27 cellular contexts compared by ENCODE assay signal in genomic region chr16:19392352-19392751, GRCh38. TPM values are rescaled to one million over a fixed set of nuclear protein-coding genes. Genes with fewer than 3 reads are reported as not detected.
A peak's percentile ranks its signal among the peaks of the same experiment; 100 is the strongest.
DNase-seq lines count a peak whose midpoint lies in the region; ATAC-seq, FAIRE-seq and TF ChIP-seq lines count a peak whose summit lies in the region.
"Had no signal": no experiment of that assay in that cellular context is flagged by ENCODE, and none has a peak within 500 bp of the region (broad histone marks: within the 10 kb centered on the region; RNA-seq: fewer than 3 reads in every experiment).

No MANE protein-coding gene starts in this region.

- H3K4me3 ChIP-seq in transverse colon (peak overlapping the region in 1 of 4 donors; percentile 46), HAP-1 (no peak overlapping the region)

- TF ChIP-seq CTCF in Calu3 (IDR thresholded peaks at IDR 0.05; ENCODE audit: unreplicated experiment) (no peak), mesothelial cell of epicardium (IDR thresholded peaks at IDR 0.05; ENCODE audit: unreplicated experiment) (no peak), transverse colon (IDR thresholded peaks at IDR 0.05) (no peak), GM13977 (IDR thresholded peaks at IDR 0.05; ENCODE audit: extremely low read depth, insufficient read depth, missing control alignments) (no peak)

- H3K4me3 Mint-ChIP-seq in Calu3 (ENCODE audit: low read depth, unreplicated experiment) (peak overlapping the region; percentile 73), mesothelial cell of epicardium (no peak overlapping the region)
- H3K4me3 Mint-ChIP-seq: CD8-positive, alpha-beta T cell; HFFc6 had no signal

- BruUV-seq in Calu3 (replicated peaks; lab: Mats Ljungman, UMichigan): no TSS peak

- peak overlapping the region; percentile 98 for H3K27ac Mint-ChIP-seq in Calu3 (ENCODE audit: unreplicated experiment)
- peak overlapping the region; percentile 66 for H3K27ac Mint-ChIP-seq in mesothelial cell of epicardium
- H3K27ac Mint-ChIP-seq: CD8-positive, alpha-beta T cell; HFFc6 had no signal

- WGBS in transverse colon (ENCODE audit: low coverage in 1 of 2), 2 donors: 80% methylated on average over 2 of the region's 2 CpGs; no CpG with 5 or more reads in 1 of the 2 donors

- H3K9me3 Mint-ChIP-seq in Calu3 (ENCODE audit: low read depth, unreplicated experiment) (peaks cover 2% of the 10 kb centered on the region), mesothelial cell of epicardium (peaks cover 7% of the 10 kb centered on the region)
- H3K9me3 Mint-ChIP-seq: CD8-positive, alpha-beta T cell had no signal

- ATAC-seq in esophagus mucosa: peak; percentile 37
- ATAC-seq: CD8-positive, alpha-beta T cell had no signal

- H3K36me3 ChIP-seq in transverse colon: no peaks in the 10 kb centered on the region
- H3K36me3 ChIP-seq in HAP-1 (replicated peaks): no peaks in the 10 kb centered on the region

- DNase-seq in Calu3: no peak
- no peak for DNase-seq in mesothelial cell of epicardium (ENCODE audit: low spot score in 2 of 2, unreplicated experiment in 2 of 2)
- no peak for DNase-seq in transverse colon
- DNase-seq in H54 (ENCODE audit: insufficient read length, low spot score): no peak
- DNase-seq in HAP-1 (ENCODE audit: low spot score in 2 of 2): no peak
- no peak for DNase-seq in GM13977 (ENCODE audit: low spot score)
- DNase-seq in dedifferentiated amniotic fluid mesenchymal stem cell (ENCODE audit: extremely low spot score): no peak
- DNase-seq: 8988T; AML-193; C1 segment of cervical spinal cord; CD8-positive, alpha-beta T cell; HFFc6; Kasumi-1; NCI-H1048; NCI-H1417 treated with DMSO at 0.1 percent for 48 hours; NCI-H187; NCI-H446; NCI-H526; OCI-M1; Right ventricle myocardium superior had no signal

- H3K27me3 Mint-ChIP-seq in Calu3 (ENCODE audit: unreplicated experiment) (no peaks in the 10 kb centered on the region), mesothelial cell of epicardium (ENCODE audit: low read depth) (no peaks in the 10 kb centered on the region)

- H3K36me3 Mint-ChIP-seq in Calu3 (ENCODE audit: insufficient read depth, unreplicated experiment) (peaks cover 50% of the 10 kb centered on the region), mesothelial cell of epicardium (no peaks in the 10 kb centered on the region)
- H3K36me3 Mint-ChIP-seq: CD8-positive, alpha-beta T cell had no signal

- H3K4me1 ChIP-seq in transverse colon: peaks cover 2 to 40% (median 23%) of the 10 kb centered on the region in 4 donors
- H3K4me1 ChIP-seq in HAP-1: peaks cover 7% of the 10 kb centered on the region

- H3K9me3 ChIP-seq in transverse colon: no peaks in the 10 kb centered on the region
- H3K9me3 ChIP-seq in HAP-1: no peaks in the 10 kb centered on the region

- intact Hi-C loops in Calu3 (cut with micrococcal nuclease; ENCODE audit: unreplicated experiment) (no loop called here), transverse colon (cut with DNase I; ENCODE audit: low total_unique reads) (no loop called here)

- peak overlapping the region; percentile 84 to 92 (median 88) for H3K27ac ChIP-seq in transverse colon

- H3K27me3 ChIP-seq in transverse colon: peaks cover 11% of the 10 kb centered on the region
- no peaks in the 10 kb centered on the region for H3K27me3 ChIP-seq in HAP-1 (ENCODE audit: low read depth)

- H3K4me1 Mint-ChIP-seq in Calu3 (ENCODE audit: low read depth, unreplicated experiment): peaks cover 49% of the 10 kb centered on the region
- peaks cover 43% of the 10 kb centered on the region for H3K4me1 Mint-ChIP-seq in mesothelial cell of epicardium

- TF ChIP-seq EP300 in transverse colon (IDR thresholded peaks at IDR 0.05; ENCODE audit: low read depth): no peak

- no peak for TF ChIP-seq POLR2A in transverse colon (IDR thresholded peaks at IDR 0.05)
- no peak for TF ChIP-seq POLR2A in H54 (IDR thresholded peaks at IDR 0.05; ENCODE audit: low read depth, low read length)

- CTCF ChIA-PET in Calu3 (lab: Charles Lee): interaction anchor here (0.6 to 2.5 kb wide), 3 partner anchors 9 to 81 kb away, joined by 6 to 14 read pairs (median 10); no protein-coding TSS in a partner anchor

- no peak for FAIRE-seq in H54 (lab: Jason Lieb, UNC)
- FAIRE-seq: G401.6, GM12892, GM18507, H1 had no signal

- in situ Hi-C loops in transverse colon (cut with MboI; ENCODE audit: low pct_ligation_motif_present in 1 of 4, low pct_unique_long_range_greater_than_20kb in 1 of 4, low sequenced_read_pairs in 3 of 4): no loop called here
- in situ Hi-C loops in HAP-1 (cut with MboI; ENCODE audit: low sequenced_read_pairs): loop anchor here (25.0 kb wide), 1 partner anchor 495 kb away; the partner anchor contains the start of gene GPRC5B
- in situ Hi-C loops in GM13977 (cut with MboI; ENCODE audit: low pct_unique_long_range_greater_than_20kb, low sequenced_read_pairs, unreplicated experiment): loop anchor here (10.0 kb wide), 1 partner anchor 102 kb away; no protein-coding TSS in a partner anchor

RNA-seq across cellular contexts. Expression of gene TMC5, which starts 25.3 kb away (rescaled TPM):
- total RNA-seq in Calu3 (2022): 117 and 149 TPM in 2 replicates
- total RNA-seq in esophagus mucosa: 5.0 TPM
- 1.4 to 2.2 TPM (median 1.6 TPM) in 3 replicates for total RNA-seq in mesothelial cell of epicardium
- total RNA-seq in transverse colon: 10 to 100 TPM; 14.5 to 94.6 (median 82.4) TPM
- total RNA-seq: CD8-positive, alpha-beta T cell; Right ventricle myocardium superior; RPMI7951; SK-MEL-5 had no signal

Comparison
In these comparisons a context has a peak if more than half of its experiments do, and no peak if none do; other contexts are left out.
1. in situ Hi-C loops: an anchor here in HAP-1 (25.0 kb wide) and GM13977 (10.0 kb wide); none called in transverse colon.